In genomic region chr20:53782612-53783246, GRCh38 we compare ENCODE assay signal across 32 cellular contexts.
"Had no signal": no experiment of that assay in that cellular context is flagged by ENCODE, and none has a peak within 500 bp of the region (broad histone marks: within the 10 kb centered on the region; RNA-seq: fewer than 3 reads in every experiment).

No MANE protein-coding gene starts in this region.

- H3K27ac ChIP-seq: heart left ventricle, left lung, lower lobe of right lung, ovary, prostate gland, sigmoid colon, spleen, stomach, suprapubic skin, thoracic aorta, tibial artery, upper lobe of right lung had no signal

- H3K36me3 ChIP-seq: heart left ventricle, left lung, lower lobe of right lung, ovary, prostate gland, sigmoid colon, spleen, stomach, suprapubic skin, thoracic aorta, tibial artery, upper lobe of right lung had no signal

- H3K27me3 ChIP-seq: heart left ventricle, left lung, ovary, sigmoid colon, spleen, stomach, suprapubic skin, tibial artery, upper lobe of right lung had no signal

- ATAC-seq: heart left ventricle; left colon; left lung; lower lobe of right lung; mucosa of descending colon; naive thymus-derived CD4-positive, alpha-beta T cell; natural killer cell treated with Interleukin-12 subunit alpha and Interleukin-12 subunit beta and Interleukin-15 and Interleukin-18, amount 100 ng/mL, for 72 hours; right cardiac atrium; stimulated activated memory B cell treated with anti-CD40 and anti-IgM and Interleukin-4, amounts not matched to agents 10 μg/mL and 1 μg/mL and 100 μg/mL, for 72 hours; stimulated activated naive CD8-positive, alpha-beta T cell treated with anti-CD3 and anti-CD28 coated beads, Interleukin-15, Interleukin-2, amounts not matched to agents 100 U/mL and 50 U/mL, for 24 hours; upper lobe of right lung had no signal

- FAIRE-seq: islet of Langerhans, kidney, small intestine, urothelium cell line had no signal

- H3K4me1 ChIP-seq: prostate gland, sigmoid colon, tibial artery had no signal

- DNase-seq: heart left ventricle; hypothalamus; immature natural killer cell; left colon; left lung; lower lobe of right lung; mammary epithelial cell; mesendoderm; midbrain; mucosa of descending colon; naive thymus-derived CD4-positive, alpha-beta T cell; ovary; retina; right cardiac atrium; small intestine; spleen; stimulated activated CD4-positive, alpha-beta T cell treated with anti-CD3 and anti-CD28 coated beads, Interleukin-4, amount 100 ng/mL, for 24 hours; stimulated activated CD8-positive, alpha-beta memory T cell treated with anti-CD3 and anti-CD28 coated beads, Interleukin-4, amount 100 ng/mL, for 48 hours; stimulated activated naive CD8-positive, alpha-beta T cell treated with anti-CD3 and anti-CD28 coated beads, Interleukin-15, Interleukin-2, amounts not matched to agents 100 U/mL and 50 U/mL, for 24 hours; stomach; trophoblast cell; upper lobe of right lung had no signal

- H3K9me3 ChIP-seq: heart left ventricle, left lung, lower lobe of right lung, mucosa of descending colon, ovary, prostate gland, sigmoid colon, spleen, stomach, suprapubic skin, thoracic aorta, tibial artery, upper lobe of right lung had no signal

- H3K4me3 ChIP-seq: heart left ventricle, left lung, lower lobe of right lung, mucosa of descending colon, ovary, prostate gland, sigmoid colon, spleen, stomach, suprapubic skin, thoracic aorta, tibial artery, upper lobe of right lung had no signal
